Comparison of ENCODE assay signal across 8 cellular contexts in genomic region chr11:43825217-43825816, GRCh38. TPM values are rescaled to one million over a fixed set of nuclear protein-coding genes. Genes with fewer than 3 reads are reported as not detected.
A peak's percentile ranks its signal among the peaks of the same experiment; 100 is the strongest.
DNase-seq lines count a peak whose midpoint lies in the region; ATAC-seq and TF ChIP-seq lines count a peak whose summit lies in the region.

No MANE protein-coding gene starts in this region.

- in situ Hi-C loops in GM13976 (cut with MboI; ENCODE audit: low sequenced_read_pairs, unreplicated experiment): no loop called here

- H3K9me3 ChIP-seq in Peyer's patch: no peaks in the 10 kb centered on the region
- H3K9me3 ChIP-seq in tibial artery: no peaks in the 10 kb centered on the region

- H3K36me3 ChIP-seq in Peyer's patch (peaks cover 0 to 5% (median 0%) of the 10 kb centered on the region in 3 donors), tibial artery (peaks cover 0 to 5% (median 0%) of the 10 kb centered on the region in 3 donors)

- H3K27ac ChIP-seq in Peyer's patch (no peak overlapping the region), tibial artery (no peak overlapping the region)

- H3K27me3 ChIP-seq in Peyer's patch (no peaks in the 10 kb centered on the region), tibial artery (no peaks in the 10 kb centered on the region)

- TF ChIP-seq CTCF in AG09309 (IDR thresholded peaks at IDR 0.05; ENCODE audit: control insufficient read depth, insufficient read depth, low read depth, low read length, missing control alignments): peak; percentile 72
- TF ChIP-seq CTCF in GM13976 (IDR thresholded peaks at IDR 0.05; ENCODE audit: borderline replicate concordance, control extremely low read depth, extremely low read depth, insufficient read depth, missing control alignments): peak; percentile 35
- peak in 5 of 6 experiments; percentile 20 to 47 (median 45) for TF ChIP-seq CTCF in Peyer's patch (IDR thresholded peaks at IDR 0.05)
- peak; percentile 73 for TF ChIP-seq CTCF in fibroblast of villous mesenchyme (IDR thresholded peaks at IDR 0.05; ENCODE audit: insufficient read depth, low read depth, low read length)
- TF ChIP-seq CTCF in tibial artery (IDR thresholded peaks at IDR 0.05): peak; percentile 23 to 57

- H3K4me1 ChIP-seq in Peyer's patch (no peaks in the 10 kb centered on the region), tibial artery (peaks cover 0 to under 1% (median 0%) of the 10 kb centered on the region in 4 donors)

- TF ChIP-seq POLR2A in Peyer's patch (IDR thresholded peaks at IDR 0.05): no peak

- ATAC-seq in GM21723 (IDR thresholded peaks at IDR 0.05; ENCODE audit: unreplicated experiment): no peak
- no peak for ATAC-seq in HG03139 (IDR thresholded peaks at IDR 0.05; ENCODE audit: unreplicated experiment)

- no peak for DNase-seq in AG09309 (ENCODE audit: low read depth)
- no peak for DNase-seq in GM13976 (ENCODE audit: low spot score)
- no peak for DNase-seq in Peyer's patch
- DNase-seq in fibroblast of villous mesenchyme (ENCODE audit: low read depth): peak; percentile 52
- DNase-seq in tibial artery: no peak
- DNase-seq in ecto neural progenitor cell (ENCODE audit: low spot score): no peak

- H3K4me3 ChIP-seq in AG09309 (ENCODE audit: control insufficient read depth, low read depth, low read length) (no peak overlapping the region), Peyer's patch (no peak overlapping the region), fibroblast of villous mesenchyme (ENCODE audit: low read depth, low read length) (no peak overlapping the region), tibial artery (no peak overlapping the region)

- intact Hi-C loops in tibial artery (cut with DNase I; ENCODE audit: low total_unique reads): loop anchor here (5.0 kb wide), 1 partner anchor 212 kb away; no protein-coding TSS in a partner anchor

RNA-seq across cellular contexts. Expression of gene ALKBH3, which starts 55.3 kb away (rescaled TPM):
- total RNA-seq in Peyer's patch: 10 to 100 TPM; 24.4 to 83.3 (median 28.2) TPM
- total RNA-seq in fibroblast of villous mesenchyme: 33.7 and 51.5 TPM in 2 replicates
